Comparison of ENCODE assay signal across 29 cellular contexts in the genomic region with DNA sequence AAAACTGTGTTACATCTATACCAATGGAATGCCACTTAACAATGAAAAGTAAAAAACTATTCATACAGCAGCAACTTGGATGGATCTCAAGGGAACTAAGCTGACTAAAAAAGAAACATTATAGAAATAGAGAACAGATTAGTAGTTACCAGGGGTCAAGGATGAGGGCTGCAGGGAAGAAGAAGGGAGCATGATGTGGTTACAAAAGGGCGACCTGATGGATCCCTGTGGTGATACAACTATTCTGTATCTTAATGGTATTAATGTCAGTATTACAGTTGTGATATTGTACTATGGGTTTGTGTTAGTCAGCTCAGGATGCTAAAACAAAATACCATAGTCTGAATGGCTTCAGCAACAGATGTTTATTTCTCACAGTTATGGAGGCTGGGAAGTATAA.
"Had no signal": no experiment of that assay in that cellular context is flagged by ENCODE, and none has a peak within 500 bp of the region (broad histone marks: within the 10 kb centered on the region; RNA-seq: fewer than 3 reads in every experiment).

No MANE protein-coding gene starts in this region.

- H3K4me3 ChIP-seq: coronary artery, esophagus muscularis mucosa, heart right ventricle, left lung, neural progenitor cell, prostate gland, right atrium auricular region, skin epidermis, suprapubic skin, transverse colon, upper lobe of right lung, vagina had no signal

- H3K27me3 ChIP-seq: esophagus muscularis mucosa, heart right ventricle, left lung, neural progenitor cell, right atrium auricular region, suprapubic skin, transverse colon, upper lobe of right lung, vagina had no signal

- H3K4me2 ChIP-seq: neural progenitor cell had no signal

- H3K36me3 ChIP-seq: esophagus muscularis mucosa, heart right ventricle, left lung, neural progenitor cell, prostate gland, right atrium auricular region, suprapubic skin, transverse colon, upper lobe of right lung, vagina had no signal

- H3K9me3 ChIP-seq: left lung, prostate gland, suprapubic skin, transverse colon, upper lobe of right lung, vagina had no signal

- H3K27ac ChIP-seq: coronary artery, esophagus muscularis mucosa, heart right ventricle, left lung, neural progenitor cell, prostate gland, right atrium auricular region, skin epidermis, suprapubic skin, transverse colon, upper lobe of right lung, vagina had no signal

- H2AFZ ChIP-seq: neural progenitor cell had no signal

- H3K4me1 ChIP-seq: esophagus muscularis mucosa, heart right ventricle, left lung, neural progenitor cell, prostate gland, right atrium auricular region, suprapubic skin, transverse colon, upper lobe of right lung, vagina had no signal

- H3K9ac ChIP-seq: neural progenitor cell had no signal

- DNase-seq: dermis blood vessel endothelial cell; effector memory CD4-positive, alpha-beta T cell; foreskin melanocyte; glutamatergic neuron; heart right ventricle; hippocampal formation; immature natural killer cell; left cardiac atrium; left lung; mesendoderm; midbrain; naive thymus-derived CD4-positive, alpha-beta T cell; stimulated activated CD4-positive, alpha-beta T cell treated with anti-CD3 and anti-CD28 coated beads, Interleukin-15, amount 100 ng/mL, for 24 hours; stimulated activated CD4-positive, alpha-beta T cell treated with anti-CD3 and anti-CD28 coated beads, Interleukin-2, amount 100 ng/mL, for 48 hours; stimulated activated CD8-positive, alpha-beta memory T cell treated with anti-CD3 and anti-CD28 coated beads, Interleukin-4, amount 100 ng/mL, for 48 hours; stimulated activated naive CD4-positive, alpha-beta T cell; stimulated activated naive CD8-positive, alpha-beta T cell treated with anti-CD3 and anti-CD28 coated beads, Interleukin-15, amount 100 ng/mL, for 72 hours; transverse colon; upper lobe of right lung had no signal

- FAIRE-seq: endothelial cell of umbilical vein had no signal

- ATAC-seq: heart right ventricle; left cardiac atrium; left lung; naive thymus-derived CD4-positive, alpha-beta T cell; sciatic nerve; stimulated activated naive CD8-positive, alpha-beta T cell treated with anti-CD3 and anti-CD28 coated beads, Interleukin-15, amount 100 ng/mL, for 72 hours; upper lobe of right lung had no signal
